Comparison of ENCODE assay signal across 16 cellular contexts in the genomic region with DNA sequence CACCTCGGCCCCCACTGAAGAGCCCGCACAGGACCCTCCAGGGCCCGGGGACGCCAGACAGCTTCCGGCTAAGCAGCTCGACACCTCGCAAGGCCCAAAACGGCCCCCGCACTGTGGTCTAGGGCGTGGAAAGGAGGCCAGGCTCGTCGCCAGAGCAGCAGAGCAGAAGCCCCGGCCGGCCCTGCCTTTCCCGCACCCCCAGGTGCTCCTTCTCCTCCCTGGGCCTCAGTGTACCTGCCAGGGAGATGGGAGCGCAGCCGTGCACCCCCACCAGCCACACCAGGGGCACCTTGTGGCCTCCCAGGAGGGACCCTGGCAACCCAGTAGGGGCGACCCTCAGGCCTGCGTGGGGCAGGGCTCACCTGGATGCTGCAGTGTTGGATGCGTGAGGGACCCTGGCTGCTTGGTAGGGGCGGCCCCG.
"Had no signal": no experiment of that assay in that cellular context is flagged by ENCODE, and none has a peak within 500 bp of the region (broad histone marks: within the 10 kb centered on the region; RNA-seq: fewer than 3 reads in every experiment).

No MANE protein-coding gene starts in this region.

- H3K9me3 ChIP-seq: gastrocnemius medialis, stomach, testis had no signal

- H3K36me3 Mint-ChIP-seq: naive B cell, neural progenitor cell had no signal

- H3K4me1 ChIP-seq: parathyroid adenoma, testis had no signal

- DNase-seq: activated CD4-positive, CD25-positive, alpha-beta regulatory T cell treated with anti-CD3 and anti-CD28 coated beads, Interleukin-2, amount 50 U/mL, for 72 hours; activated naive CD4-positive, alpha-beta T cell treated with Interleukin-2 at 50 U/mL for 16 hours; activated T-cell treated with anti-CD3 and anti-CD28 coated beads for 4 hours; anterior cingulate cortex; erythroblast; gastrocnemius medialis; naive B cell; retina; stomach; T-helper 9 cell; testis had no signal

- H3K27ac ChIP-seq: gastrocnemius medialis, neural progenitor cell, parathyroid adenoma, SK-N-MC, stomach, testis had no signal

- H3K36me3 ChIP-seq: neural progenitor cell had no signal

- H3K27me3 ChIP-seq: gastrocnemius medialis, testis had no signal

- H3K9me3 Mint-ChIP-seq: activated T-helper 17 cell treated with anti-CD3 and anti-CD28 coated beads, Interleukin-2, amount 50 U/mL, for 72 hours; naive B cell; neural progenitor cell had no signal

- H3K27ac Mint-ChIP-seq: activated T-helper 17 cell treated with anti-CD3 and anti-CD28 coated beads, Interleukin-2, amount 50 U/mL, for 72 hours; neural progenitor cell had no signal

- H3K4me3 Mint-ChIP-seq: activated T-helper 17 cell treated with anti-CD3 and anti-CD28 coated beads, Interleukin-2, amount 50 U/mL, for 72 hours; naive B cell; neural progenitor cell had no signal

- ATAC-seq: activated T-helper 17 cell treated with anti-CD3 and anti-CD28 coated beads, Interleukin-2, amount 50 U/mL, for 72 hours; gastrocnemius medialis had no signal

- H3K27me3 Mint-ChIP-seq: activated T-helper 17 cell treated with anti-CD3 and anti-CD28 coated beads, Interleukin-2, amount 50 U/mL, for 72 hours had no signal

- H3K4me3 ChIP-seq: gastrocnemius medialis, neural progenitor cell, SK-N-MC, smooth muscle cell, stomach, testis had no signal

- H3K4me1 Mint-ChIP-seq: naive B cell had no signal
